In the genomic region with DNA sequence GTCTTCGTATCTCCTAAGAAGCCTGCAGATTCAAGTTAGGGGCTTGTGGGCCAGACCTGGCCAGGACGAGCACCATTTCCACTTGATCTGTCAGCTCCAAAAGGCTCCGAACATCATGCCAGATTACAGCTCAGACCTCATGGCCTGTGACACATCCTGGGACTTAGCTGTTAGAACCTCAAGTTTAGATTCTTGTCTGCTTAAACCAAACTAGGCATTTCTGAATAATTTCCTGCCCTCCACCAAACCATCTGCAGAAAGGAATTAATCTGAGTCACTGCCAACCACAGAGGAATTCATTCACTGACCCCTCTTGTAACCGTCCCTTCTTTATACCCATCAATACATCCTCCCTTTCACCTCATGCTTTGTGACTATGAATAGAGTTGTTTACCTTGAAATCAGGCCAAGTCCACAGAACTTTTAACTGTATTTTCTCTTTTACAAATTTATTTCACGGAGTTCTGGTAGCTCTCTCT, we compare ENCODE assay signal across 8 cellular contexts.
A peak's percentile ranks its signal among the peaks of the same experiment; 100 is the strongest.
DNase-seq lines count a peak whose midpoint lies in the region; ATAC-seq and TF ChIP-seq lines count a peak whose summit lies in the region.

No MANE protein-coding gene starts in this region.

- peak overlapping the region; percentile 22 for H3K4me3 ChIP-seq in CD4-positive, CD25-positive, alpha-beta regulatory T cell (ENCODE audit: low read depth, low read length)
- H3K4me3 ChIP-seq in Caco-2 (ENCODE audit: low read depth, low read length) = no peak overlapping the region

- CTCF ChIA-PET in Caco-2 (lab: Charles Lee) = no interaction called here

- no peaks in the 10 kb centered on the region for H3K36me3 ChIP-seq in CD4-positive, CD25-positive, alpha-beta regulatory T cell (ENCODE audit: control insufficient read depth, insufficient read depth, low read length)
- no peaks in the 10 kb centered on the region for H3K36me3 ChIP-seq in Caco-2 (ENCODE audit: control insufficient read depth, insufficient read depth, low read length)

- no peak overlapping the region for H3K27ac ChIP-seq in CD4-positive, CD25-positive, alpha-beta regulatory T cell (ENCODE audit: insufficient read depth, low read length, poor library complexity, severe bottlenecking)

- intact Hi-C loops in posterior vena cava (cut with DNase I) (no loop called here), Caco-2 (cut with micrococcal nuclease; ENCODE audit: unreplicated experiment) (no loop called here)

- H3K27me3 Mint-ChIP-seq in CD4-positive, CD25-positive, alpha-beta regulatory T cell = no peaks in the 10 kb centered on the region
- H3K27me3 Mint-ChIP-seq in activated naive CD8-positive, alpha-beta T cell treated with anti-CD3 and anti-CD28 coated beads, Interleukin-2, amount 50 U/mL, for 24 hours = no peaks in the 10 kb centered on the region
- no peaks in the 10 kb centered on the region for H3K27me3 Mint-ChIP-seq in progenitor cell of endocrine pancreas
- H3K27me3 Mint-ChIP-seq in Caco-2 (ENCODE audit: insufficient read depth, unreplicated experiment) = no peaks in the 10 kb centered on the region

- DNase-seq in CD4-positive, CD25-positive, alpha-beta regulatory T cell = peak in 1 of 3 donors; percentile 43
- peak; percentile 67 to 72 for DNase-seq in Kasumi-1 (lab: John Stamatoyannopoulos, UW)
- DNase-seq in activated naive CD8-positive, alpha-beta T cell treated with anti-CD3 and anti-CD28 coated beads, Interleukin-2, amount 50 U/mL, for 24 hours = no peak
- peak; percentile 99 for DNase-seq in kidney tubule cell (ENCODE audit: low spot score)
- no peak for DNase-seq in progenitor cell of endocrine pancreas (ENCODE audit: low spot score, unreplicated experiment)
- no peak for DNase-seq in posterior vena cava (ENCODE audit: low spot score)
- DNase-seq in Caco-2 = no peak
- no peak for DNase-seq in RPMI8226

- H3K4me3 Mint-ChIP-seq in CD4-positive, CD25-positive, alpha-beta regulatory T cell = no peak overlapping the region
- no peak overlapping the region for H3K4me3 Mint-ChIP-seq in activated naive CD8-positive, alpha-beta T cell treated with anti-CD3 and anti-CD28 coated beads, Interleukin-2, amount 50 U/mL, for 24 hours
- H3K4me3 Mint-ChIP-seq in progenitor cell of endocrine pancreas (ENCODE audit: low read depth) = no peak overlapping the region
- H3K4me3 Mint-ChIP-seq in Caco-2 (ENCODE audit: unreplicated experiment) = no peak overlapping the region

- BruUV-seq in Caco-2 (replicated peaks; lab: Mats Ljungman, UMichigan) = no TSS peak

- POLR2A ChIA-PET in Caco-2 (lab: Charles Lee) = interaction anchor here (0.5 kb wide), 1 partner anchor 95 kb away, joined by 3 read pairs; no protein-coding TSS in a partner anchor

- ATAC-seq in CD4-positive, CD25-positive, alpha-beta regulatory T cell (ENCODE audit: low read depth in 2 of 2) = peak in 1 of 2 donors; percentile 40
- peak; percentile 89 for ATAC-seq in activated naive CD8-positive, alpha-beta T cell treated with anti-CD3 and anti-CD28 coated beads, Interleukin-2, amount 50 U/mL, for 24 hours

- H3K27ac Mint-ChIP-seq in CD4-positive, CD25-positive, alpha-beta regulatory T cell = no peak overlapping the region
- H3K27ac Mint-ChIP-seq in activated naive CD8-positive, alpha-beta T cell treated with anti-CD3 and anti-CD28 coated beads, Interleukin-2, amount 50 U/mL, for 24 hours = no peak overlapping the region
- H3K27ac Mint-ChIP-seq in progenitor cell of endocrine pancreas (no peak overlapping the region), Caco-2 (ENCODE audit: unreplicated experiment) (no peak overlapping the region)

- H3K9me3 ChIP-seq in CD4-positive, CD25-positive, alpha-beta regulatory T cell (ENCODE audit: control insufficient read depth in 2 of 2, low read length in 2 of 2) = no peaks in the 10 kb centered on the region
- no peaks in the 10 kb centered on the region for H3K9me3 ChIP-seq in Caco-2

- no peaks in the 10 kb centered on the region for H3K27me3 ChIP-seq in CD4-positive, CD25-positive, alpha-beta regulatory T cell (ENCODE audit: control insufficient read depth, insufficient read depth, low read length)
- H3K27me3 ChIP-seq in Caco-2 (replicated peaks; ENCODE audit: control insufficient read depth, insufficient read depth, low read length) = no peaks in the 10 kb centered on the region

- H3K36me3 Mint-ChIP-seq in CD4-positive, CD25-positive, alpha-beta regulatory T cell = peaks cover 10% of the 10 kb centered on the region
- peaks cover 2% of the 10 kb centered on the region for H3K36me3 Mint-ChIP-seq in activated naive CD8-positive, alpha-beta T cell treated with anti-CD3 and anti-CD28 coated beads, Interleukin-2, amount 50 U/mL, for 24 hours (ENCODE audit: low read depth)
- H3K36me3 Mint-ChIP-seq in progenitor cell of endocrine pancreas (ENCODE audit: insufficient read depth) (peaks cover 7% of the 10 kb centered on the region), Caco-2 (ENCODE audit: insufficient read depth, unreplicated experiment) (peaks cover 4% of the 10 kb centered on the region)

- no peaks in the 10 kb centered on the region for H3K9me3 Mint-ChIP-seq in CD4-positive, CD25-positive, alpha-beta regulatory T cell
- H3K9me3 Mint-ChIP-seq in activated naive CD8-positive, alpha-beta T cell treated with anti-CD3 and anti-CD28 coated beads, Interleukin-2, amount 50 U/mL, for 24 hours = no peaks in the 10 kb centered on the region
- H3K9me3 Mint-ChIP-seq in progenitor cell of endocrine pancreas (ENCODE audit: low read depth) (no peaks in the 10 kb centered on the region), Caco-2 (ENCODE audit: unreplicated experiment) (no peaks in the 10 kb centered on the region)

- peaks cover 7% of the 10 kb centered on the region for H3K4me1 ChIP-seq in CD4-positive, CD25-positive, alpha-beta regulatory T cell (ENCODE audit: control insufficient read depth, insufficient read depth, low read length, poor library complexity, severe bottlenecking)
- no peaks in the 10 kb centered on the region for H3K4me1 ChIP-seq in Caco-2

- TF ChIP-seq CTCF in progenitor cell of endocrine pancreas (IDR thresholded peaks at IDR 0.05; ENCODE audit: unreplicated experiment) (no peak), Caco-2 (IDR thresholded peaks at IDR 0.05; ENCODE audit: insufficient read depth in 1 of 2, low read depth in 1 of 2, low read length in 1 of 2, severe bottlenecking in 1 of 2, unreplicated experiment in 1 of 2) (no peak)

- peaks cover 0 to 13% (median 7%) of the 10 kb centered on the region in 4 donors for H3K4me1 Mint-ChIP-seq in CD4-positive, CD25-positive, alpha-beta regulatory T cell
- H3K4me1 Mint-ChIP-seq in activated naive CD8-positive, alpha-beta T cell treated with anti-CD3 and anti-CD28 coated beads, Interleukin-2, amount 50 U/mL, for 24 hours = peaks cover 1% of the 10 kb centered on the region
- no peaks in the 10 kb centered on the region for H3K4me1 Mint-ChIP-seq in progenitor cell of endocrine pancreas (ENCODE audit: low read depth)
- H3K4me1 Mint-ChIP-seq in Caco-2 (ENCODE audit: low read depth, unreplicated experiment) = no peaks in the 10 kb centered on the region

Comparison
In these comparisons a context has a peak if more than half of its experiments do, and no peak if none do; other contexts are left out.
1. DNase-seq: peak in Kasumi-1 (2 of 2) and kidney tubule cell (single experiment); none in activated naive CD8-positive, alpha-beta T cell treated with anti-CD3 and anti-CD28 coated beads, Interleukin-2, amount 50 U/mL, for 24 hours (single experiment), progenitor cell of endocrine pancreas (single experiment), posterior vena cava (single experiment), Caco-2 (0 of 2) and RPMI8226 (single experiment).